ENCODE assay signal across 22 cellular contexts in genomic region chr3:62229201-62229600, GRCh38.
DNase-seq lines count a peak whose midpoint lies in the region; ATAC-seq and TF ChIP-seq lines count a peak whose summit lies in the region.
"Had no signal": no experiment of that assay in that cellular context is flagged by ENCODE, and none has a peak within 500 bp of the region (broad histone marks: within the 10 kb centered on the region; RNA-seq: fewer than 3 reads in every experiment).

No MANE protein-coding gene starts in this region.

- H3K4me3 Mint-ChIP-seq in endodermal cell = no peak overlapping the region
- H3K4me3 Mint-ChIP-seq in activated naive CD4-positive, alpha-beta T cell treated with anti-CD3 and anti-CD28 coated beads, Interleukin-2, amount 10 ng/mL, durations not matched to agents 7 days and 5 days = no peak overlapping the region
- H3K4me3 Mint-ChIP-seq: activated CD8-positive, alpha-beta memory T cell treated with anti-CD3 and anti-CD28 coated beads, Interleukin-2, amount 10 ng/mL, durations not matched to agents 7 days and 5 days; activated T-cell treated with anti-CD3 and anti-CD28 coated beads, Interleukin-2, amount 50 U/mL, for 72 hours; memory B cell; T-helper 2 cell treated with Interferon-gamma antibody and Interleukin-4, amounts not matched to agents 5 μg/mL and 100 μg/mL, for 36 hours had no signal

- no peaks in the 10 kb centered on the region for H3K79me2 ChIP-seq in neural cell (replicated peaks; ENCODE audit: insufficient read depth, low read length)
- H3K79me2 ChIP-seq in PC-9 (ENCODE audit: low read depth) = no peaks in the 10 kb centered on the region

- CTCF ChIA-PET in PC-9 (lab: Charles Lee) = no interaction called here
- CTCF ChIA-PET in activated naive CD4-positive, alpha-beta T cell treated with anti-CD3 and anti-CD28 coated beads, Interleukin-2, amount 10 ng/mL, durations not matched to agents 7 days and 5 days (lab: Charles Lee) = no interaction called here

- no peak for TF ChIP-seq POLR2A in heart left ventricle (IDR thresholded peaks at IDR 0.05)

- H4K20me1 ChIP-seq in neural cell (ENCODE audit: insufficient read depth) (no peaks in the 10 kb centered on the region), PC-9 (ENCODE audit: insufficient read depth) (no peaks in the 10 kb centered on the region)

- H3K4me1 ChIP-seq in endodermal cell (ENCODE audit: control insufficient read depth, insufficient read depth, low read length) = no peaks in the 10 kb centered on the region
- H3K4me1 ChIP-seq in heart left ventricle = no peaks in the 10 kb centered on the region
- no peaks in the 10 kb centered on the region for H3K4me1 ChIP-seq in PC-9 (replicated peaks; ENCODE audit: insufficient read depth)
- H3K4me1 ChIP-seq: thyroid gland had no signal

- POLR2A ChIA-PET in PC-9 (lab: Charles Lee; ENCODE audit: unreplicated experiment) = interaction anchor here (0.5 kb wide), 1 partner anchor 63 kb away, joined by 23 read pairs; no protein-coding TSS in a partner anchor

- H3K4me2 ChIP-seq in neural cell (ENCODE audit: low read length) = no peak overlapping the region
- H3K4me2 ChIP-seq in PC-9 = no peak overlapping the region

- H3K27ac ChIP-seq in endodermal cell (ENCODE audit: low read depth, low read length) (peak overlapping the region; percentile 31), neural cell (ENCODE audit: low read length) (peak overlapping the region; percentile 52), heart left ventricle (no peak overlapping the region), PC-9 (no peak overlapping the region)
- H3K27ac ChIP-seq: C4-2B, thyroid gland had no signal

- no peak overlapping the region for H3K4me3 ChIP-seq in endodermal cell (ENCODE audit: low read length)
- peak overlapping the region; percentile 30 for H3K4me3 ChIP-seq in neural cell (ENCODE audit: low read length)
- H3K4me3 ChIP-seq in heart left ventricle = no peak overlapping the region
- H3K4me3 ChIP-seq in PC-9 = no peak overlapping the region
- H3K4me3 ChIP-seq: thyroid gland had no signal

- H3K9me2 ChIP-seq in neural cell (ENCODE audit: insufficient read depth, low read length) (no peaks in the 10 kb centered on the region), PC-9 (ENCODE audit: insufficient read depth) (no peaks in the 10 kb centered on the region)

- H3K9me3 ChIP-seq in endodermal cell (ENCODE audit: control insufficient read depth, low read length) (no peaks in the 10 kb centered on the region), neural cell (ENCODE audit: low read length) (no peaks in the 10 kb centered on the region), heart left ventricle (no peaks in the 10 kb centered on the region), PC-9 (ENCODE audit: insufficient read depth, low read depth) (no peaks in the 10 kb centered on the region)
- H3K9me3 ChIP-seq: thyroid gland had no signal

- no peaks in the 10 kb centered on the region for H3K27me3 ChIP-seq in endodermal cell (ENCODE audit: control insufficient read depth, insufficient read depth, low read length, poor library complexity, severe bottlenecking)
- no peaks in the 10 kb centered on the region for H3K27me3 ChIP-seq in neural cell (ENCODE audit: insufficient read depth, low read depth, low read length)
- H3K27me3 ChIP-seq in heart left ventricle = no peaks in the 10 kb centered on the region
- H3K27me3 ChIP-seq in PC-9 (ENCODE audit: insufficient read depth, low read depth) = no peaks in the 10 kb centered on the region
- H3K27me3 ChIP-seq: dorsolateral prefrontal cortex, thyroid gland had no signal

- no peak overlapping the region for H3K27ac Mint-ChIP-seq in endodermal cell
- no peak overlapping the region for H3K27ac Mint-ChIP-seq in activated naive CD4-positive, alpha-beta T cell treated with anti-CD3 and anti-CD28 coated beads, Interleukin-2, amount 10 ng/mL, durations not matched to agents 7 days and 5 days
- H3K27ac Mint-ChIP-seq: activated CD8-positive, alpha-beta memory T cell treated with anti-CD3 and anti-CD28 coated beads, Interleukin-2, amount 10 ng/mL, durations not matched to agents 7 days and 5 days; activated T-cell treated with anti-CD3 and anti-CD28 coated beads, Interleukin-2, amount 50 U/mL, for 72 hours; memory B cell; T-helper 2 cell treated with Interferon-gamma antibody and Interleukin-4, amounts not matched to agents 5 μg/mL and 100 μg/mL, for 36 hours had no signal

- H3F3A ChIP-seq in neural cell (ENCODE audit: insufficient read depth, low read length, poor library complexity, severe bottlenecking) = peaks cover 5% of the 10 kb centered on the region
- no peaks in the 10 kb centered on the region for H3F3A ChIP-seq in PC-9 (ENCODE audit: insufficient read depth, low read depth)

- ATAC-seq in heart left ventricle = no peak
- ATAC-seq: activated CD8-positive, alpha-beta memory T cell treated with anti-CD3 and anti-CD28 coated beads, Interleukin-2, amount 10 ng/mL, durations not matched to agents 7 days and 5 days; activated T-cell treated with anti-CD3 and anti-CD28 coated beads, Interleukin-2, amount 50 U/mL, for 72 hours; left cardiac atrium; right cardiac atrium; stimulated activated naive CD8-positive, alpha-beta T cell treated with anti-CD3 and anti-CD28 coated beads, Interleukin-15, Interleukin-2, amounts not matched to agents 100 U/mL and 50 U/mL, for 24 hours had no signal

- H3K36me3 ChIP-seq in endodermal cell (ENCODE audit: control insufficient read depth, insufficient read depth, low read length) (peaks cover 7% of the 10 kb centered on the region), neural cell (ENCODE audit: insufficient read depth, low read length) (no peaks in the 10 kb centered on the region), heart left ventricle (peaks cover 0 to 13% (median 0%) of the 10 kb centered on the region in 9 donors), PC-9 (ENCODE audit: low read depth) (no peaks in the 10 kb centered on the region)
- H3K36me3 ChIP-seq: thyroid gland had no signal

- H3K4me1 Mint-ChIP-seq in endodermal cell = no peaks in the 10 kb centered on the region
- no peaks in the 10 kb centered on the region for H3K4me1 Mint-ChIP-seq in activated naive CD4-positive, alpha-beta T cell treated with anti-CD3 and anti-CD28 coated beads, Interleukin-2, amount 10 ng/mL, durations not matched to agents 7 days and 5 days
- H3K4me1 Mint-ChIP-seq: activated CD8-positive, alpha-beta memory T cell treated with anti-CD3 and anti-CD28 coated beads, Interleukin-2, amount 10 ng/mL, durations not matched to agents 7 days and 5 days; memory B cell had no signal

- intact Hi-C loops in heart left ventricle (cut with DNase I) (no loop called here), PC-9 (cut with micrococcal nuclease; ENCODE audit: unreplicated experiment) (no loop called here)

- peak; percentile 83 for DNase-seq in G401 (ENCODE audit: low spot score)
- DNase-seq in NCI-H2227 treated with DMSO at 0.1 percent for 48 hours (lab: John Stamatoyannopoulos, UW) = peak; percentile 82
- peak; percentile 66 for DNase-seq in endodermal cell
- DNase-seq in heart left ventricle = no peak
- DNase-seq in PC-9 = no peak
- DNase-seq in activated naive CD4-positive, alpha-beta T cell treated with anti-CD3 and anti-CD28 coated beads, Interleukin-2, amount 10 ng/mL, durations not matched to agents 7 days and 5 days = no peak
- DNase-seq: activated CD4-positive, alpha-beta T cell treated with anti-CD3 and anti-CD28 coated beads, Interleukin-2, amount 50 U/mL, for 1 hour; activated CD8-positive, alpha-beta memory T cell treated with anti-CD3 and anti-CD28 coated beads, Interleukin-2, amount 10 ng/mL, durations not matched to agents 7 days and 5 days; activated naive CD4-positive, alpha-beta T cell treated with Interleukin-2 at 50 U/mL for 16 hours; activated T-cell treated with anti-CD3 and anti-CD28 coated beads, Interleukin-2, amount 50 U/mL, for 72 hours; amniotic stem cell; left cardiac atrium; NCI-H1436; NCI-H774; right cardiac atrium; stimulated activated naive CD8-positive, alpha-beta T cell treated with anti-CD3 and anti-CD28 coated beads, Interleukin-15, Interleukin-2, amounts not matched to agents 100 U/mL and 50 U/mL, for 24 hours; thyroid gland had no signal

- no peak for TF ChIP-seq RAD21 in neural cell (conservative IDR thresholded peaks at IDR 0.05)

- no peak overlapping the region for H3K9ac ChIP-seq in endodermal cell (ENCODE audit: extremely low read depth, low read length, poor library complexity, severe bottlenecking)
- no peak overlapping the region for H3K9ac ChIP-seq in neural cell (ENCODE audit: low read length)

- TF ChIP-seq EP300 in neural cell (conservative IDR thresholded peaks at IDR 0.05; ENCODE audit: poor library complexity, severe bottlenecking) = peak; percentile 42

- H3K9me3 Mint-ChIP-seq in endodermal cell = no peaks in the 10 kb centered on the region
- no peaks in the 10 kb centered on the region for H3K9me3 Mint-ChIP-seq in activated naive CD4-positive, alpha-beta T cell treated with anti-CD3 and anti-CD28 coated beads, Interleukin-2, amount 10 ng/mL, durations not matched to agents 7 days and 5 days
- H3K9me3 Mint-ChIP-seq: activated T-cell treated with anti-CD3 and anti-CD28 coated beads, Interleukin-2, amount 50 U/mL, for 72 hours; memory B cell; T-helper 2 cell treated with Interferon-gamma antibody and Interleukin-4, amounts not matched to agents 5 μg/mL and 100 μg/mL, for 36 hours had no signal

- no TSS peak for BruUV-seq in PC-9 (replicated peaks; lab: Mats Ljungman, UMichigan)

- no peak for TF ChIP-seq CTCF in endodermal cell (conservative IDR thresholded peaks at IDR 0.05)
- no peak for TF ChIP-seq CTCF in neural cell (IDR thresholded peaks at IDR 0.05; ENCODE audit: poor library complexity, severe bottlenecking)
- no peak for TF ChIP-seq CTCF in heart left ventricle (IDR thresholded peaks at IDR 0.05)
- TF ChIP-seq CTCF in PC-9 (conservative IDR thresholded peaks at IDR 0.05) = no peak

- H3K36me3 Mint-ChIP-seq in endodermal cell (ENCODE audit: low read depth) = peaks cover 18% of the 10 kb centered on the region
- no peaks in the 10 kb centered on the region for H3K36me3 Mint-ChIP-seq in activated naive CD4-positive, alpha-beta T cell treated with anti-CD3 and anti-CD28 coated beads, Interleukin-2, amount 10 ng/mL, durations not matched to agents 7 days and 5 days
- H3K36me3 Mint-ChIP-seq: activated CD8-positive, alpha-beta memory T cell treated with anti-CD3 and anti-CD28 coated beads, Interleukin-2, amount 10 ng/mL, durations not matched to agents 7 days and 5 days; memory B cell had no signal

- WGBS in endodermal cell (ENCODE audit: insufficient coverage in 1 of 2, insufficient read length in 1 of 2), 2 experiments = 51 to 80% methylated on average over 5 of the region's 5 CpGs
- WGBS in heart left ventricle, 4 donors = 89 to 95% (median 93%) methylated on average over 5 of the region's 5 CpGs

- H2AFZ ChIP-seq in neural cell (ENCODE audit: low read depth, low read length) (no peak overlapping the region), PC-9 (no peak overlapping the region)

- no peaks in the 10 kb centered on the region for H3K27me3 Mint-ChIP-seq in endodermal cell (ENCODE audit: insufficient read depth)
- no peaks in the 10 kb centered on the region for H3K27me3 Mint-ChIP-seq in activated naive CD4-positive, alpha-beta T cell treated with anti-CD3 and anti-CD28 coated beads, Interleukin-2, amount 10 ng/mL, durations not matched to agents 7 days and 5 days
- H3K27me3 Mint-ChIP-seq: activated CD8-positive, alpha-beta memory T cell treated with anti-CD3 and anti-CD28 coated beads, Interleukin-2, amount 10 ng/mL, durations not matched to agents 7 days and 5 days had no signal

- in situ Hi-C loops in G401 (cut with HindIII; ENCODE audit: low sequenced_read_pairs) = no loop called here

Comparison
In these comparisons a context has a peak if more than half of its experiments do, and no peak if none do; other contexts are left out.
1. DNase-seq: peak in G401 (single experiment), NCI-H2227 treated with DMSO at 0.1 percent for 48 hours (single experiment) and endodermal cell (single experiment); none in heart left ventricle (0 of 5), PC-9 (0 of 2) and activated naive CD4-positive, alpha-beta T cell treated with anti-CD3 and anti-CD28 coated beads, Interleukin-2, amount 10 ng/mL, durations not matched to agents 7 days and 5 days (single experiment).
2. H3K27ac ChIP-seq: peak in endodermal cell (single experiment) and neural cell (single experiment); none in heart left ventricle (0 of 12) and PC-9 (single experiment).